ENCODE assay signal across 8 cellular contexts in genomic region chr18:9475643-9476580, GRCh38. TPM values are rescaled to one million over a fixed set of nuclear protein-coding genes. Genes with fewer than 3 reads are reported as not detected.
DNase-seq lines count a peak whose midpoint lies in the region; ATAC-seq and TF ChIP-seq lines count a peak whose summit lies in the region.

No MANE protein-coding gene starts in this region.

- peak overlapping the region; percentile 79 for H3K27ac ChIP-seq in CD4-positive, alpha-beta memory T cell (ENCODE audit: low read depth, low read length)
- H3K27ac ChIP-seq in HUES6 (ENCODE audit: low read depth, low read length) = peak overlapping the region; percentile 29; the same call in 1 of the 2 replicates
- H3K27ac ChIP-seq in stomach = peak overlapping the region; percentile 90 to 96 (median 93)

- CTCF ChIA-PET in CD4-positive, alpha-beta memory T cell (lab: Charles Lee; ENCODE audit: partially characterized antibody) = interaction anchor here (1.3 kb wide), 1 partner anchor 39 kb away, joined by 3 read pairs; no protein-coding TSS in a partner anchor

- ATAC-seq in GM21381 (IDR thresholded peaks at IDR 0.05; ENCODE audit: unreplicated experiment) = no peak

- H3K4me3 ChIP-seq in CD4-positive, alpha-beta memory T cell (ENCODE audit: low read length in 2 of 2) = peak overlapping the region; percentile 77 to 86
- H3K4me3 ChIP-seq in HUES6 (ENCODE audit: low read depth, low read length) (peak overlapping the region; percentile 92), WI38 (ENCODE audit: low read depth, low read length) (peak overlapping the region; percentile 95), mucosa of stomach (ENCODE audit: low read length) (peak overlapping the region; percentile 92), stomach (peak overlapping the region; percentile 84 to 94 (median 94))

- no peaks in the 10 kb centered on the region for H3K27me3 ChIP-seq in CD4-positive, alpha-beta memory T cell (ENCODE audit: insufficient read depth, low read length)
- H3K27me3 ChIP-seq in HUES6 (ENCODE audit: control insufficient read depth, insufficient read depth, low read length) (no peaks in the 10 kb centered on the region), mucosa of stomach (ENCODE audit: control insufficient read depth, insufficient read depth, low read length) (no peaks in the 10 kb centered on the region), stomach (no peaks in the 10 kb centered on the region)

- no peaks in the 10 kb centered on the region for H3K36me3 ChIP-seq in CD4-positive, alpha-beta memory T cell (ENCODE audit: insufficient read depth, low read length)
- H3K36me3 ChIP-seq in HUES6 (ENCODE audit: control insufficient read depth, insufficient read depth, low read length) (no peaks in the 10 kb centered on the region), mucosa of stomach (ENCODE audit: control insufficient read depth, insufficient read depth, low read length) (no peaks in the 10 kb centered on the region), stomach (peaks cover 0 to 23% (median 14%) of the 10 kb centered on the region in 4 donors)

- 0 to 2% (median 1%) methylated on average over 24 to 59 of the region's 59 CpGs for WGBS in stomach, 5 donors

- TF ChIP-seq CTCF in WI38 (IDR thresholded peaks at IDR 0.05; ENCODE audit: low read depth, low read length) = no peak
- TF ChIP-seq CTCF in stomach (IDR thresholded peaks at IDR 0.05) = no peak

- intact Hi-C loops in CD4-positive, alpha-beta memory T cell (cut with micrococcal nuclease) = loop anchor here (1.0 to 10.0 kb wide), 8 partner anchors 137 to 861 kb away; partner anchors contain the start of genes ANKRD12, MTCL1, NDUFV2 and TWSG1
- intact Hi-C loops in dendritic cell treated with granulocyte-macrophage colony-stimulating factor and Interleukin-4, amounts not matched to agents 40 ng/mL and 50 ng/mL, for 4 days (cut with micrococcal nuclease) = loop anchor here (1.0 kb wide), 1 partner anchor 142 kb away; the partner anchor contains the start of gene TWSG1
- intact Hi-C loops in stomach (cut with DNase I; ENCODE audit: low total_unique reads) = no loop called here

- H3K9ac ChIP-seq in HUES6 (ENCODE audit: low read length) = peak overlapping the region; percentile 87
- peak overlapping the region; percentile 96 for H3K9ac ChIP-seq in mucosa of stomach (ENCODE audit: low read length)

- H3K36me3 Mint-ChIP-seq in CD4-positive, alpha-beta memory T cell = peaks cover 19 to 26% of the 10 kb centered on the region in 2 donors
- peaks cover 44% of the 10 kb centered on the region for H3K36me3 Mint-ChIP-seq in dendritic cell treated with granulocyte-macrophage colony-stimulating factor and Interleukin-4, amounts not matched to agents 40 ng/mL and 50 ng/mL, for 4 days (ENCODE audit: low read depth)

- H3K4me3 Mint-ChIP-seq in CD4-positive, alpha-beta memory T cell = peak overlapping the region; percentile 83 to 99 (median 98)
- peak overlapping the region; percentile 85 for H3K4me3 Mint-ChIP-seq in dendritic cell treated with granulocyte-macrophage colony-stimulating factor and Interleukin-4, amounts not matched to agents 40 ng/mL and 50 ng/mL, for 4 days

- peak; percentile 69 for TF ChIP-seq POLR2A in GM19099 (IDR thresholded peaks at IDR 0.05; ENCODE audit: extremely low read depth, insufficient read length, low read depth)
- no peak for TF ChIP-seq POLR2A in stomach (IDR thresholded peaks at IDR 0.05)

- H3K27ac Mint-ChIP-seq in CD4-positive, alpha-beta memory T cell = peak overlapping the region; percentile 53 to 95 (median 80)
- peak overlapping the region; percentile 94 for H3K27ac Mint-ChIP-seq in dendritic cell treated with granulocyte-macrophage colony-stimulating factor and Interleukin-4, amounts not matched to agents 40 ng/mL and 50 ng/mL, for 4 days

- peaks cover 3 to 5% of the 10 kb centered on the region in 2 donors for H3K27me3 Mint-ChIP-seq in CD4-positive, alpha-beta memory T cell
- H3K27me3 Mint-ChIP-seq in dendritic cell treated with granulocyte-macrophage colony-stimulating factor and Interleukin-4, amounts not matched to agents 40 ng/mL and 50 ng/mL, for 4 days = no peaks in the 10 kb centered on the region

- H3K9me3 Mint-ChIP-seq in CD4-positive, alpha-beta memory T cell = peaks cover 0 to 2% (median 0%) of the 10 kb centered on the region in 8 donors
- H3K9me3 Mint-ChIP-seq in dendritic cell treated with granulocyte-macrophage colony-stimulating factor and Interleukin-4, amounts not matched to agents 40 ng/mL and 50 ng/mL, for 4 days = no peaks in the 10 kb centered on the region

- peaks cover 24% of the 10 kb centered on the region for H3K4me1 ChIP-seq in CD4-positive, alpha-beta memory T cell (ENCODE audit: insufficient read depth, low read length)
- H3K4me1 ChIP-seq in HUES6 (ENCODE audit: control insufficient read depth, insufficient read depth, low read length) (peaks cover 8% of the 10 kb centered on the region; the same call in 1 of the 2 replicates), mucosa of stomach (ENCODE audit: control insufficient read depth, insufficient read depth, low read length) (peaks cover 14% of the 10 kb centered on the region), stomach (peaks cover 0 to 34% (median 16%) of the 10 kb centered on the region in 4 donors)

- TF ChIP-seq EP300 in stomach (IDR thresholded peaks at IDR 0.05) = no peak

- POLR2A ChIA-PET in CD4-positive, alpha-beta memory T cell (lab: Charles Lee; ENCODE audit: partially characterized antibody) = interaction anchor here (1.0 to 1.4 kb wide), 4 partner anchors 26 to 357 kb away, joined by 3 to 4 read pairs (median 3); partner anchors contain the start of gene TWSG1

- H3K9me3 ChIP-seq in CD4-positive, alpha-beta memory T cell (ENCODE audit: control insufficient read depth in 1 of 2, low read length in 2 of 2) = no peaks in the 10 kb centered on the region
- H3K9me3 ChIP-seq in HUES6 (ENCODE audit: control insufficient read depth, insufficient read depth, low read depth, low read length) = no peaks in the 10 kb centered on the region
- no peaks in the 10 kb centered on the region for H3K9me3 ChIP-seq in mucosa of stomach (ENCODE audit: control insufficient read depth, low read length)
- H3K9me3 ChIP-seq in stomach = no peaks in the 10 kb centered on the region

- DNase-seq in CD4-positive, alpha-beta memory T cell = peak; percentile 5 to 66 (median 23)
- no peak for DNase-seq in stomach

- peaks cover 28 to 50% (median 34%) of the 10 kb centered on the region in 4 donors for H3K4me1 Mint-ChIP-seq in CD4-positive, alpha-beta memory T cell
- H3K4me1 Mint-ChIP-seq in dendritic cell treated with granulocyte-macrophage colony-stimulating factor and Interleukin-4, amounts not matched to agents 40 ng/mL and 50 ng/mL, for 4 days (ENCODE audit: low read depth) = peaks cover 39% of the 10 kb centered on the region

RNA-seq across cellular contexts. Expression of gene RALBP1, which starts 0.6 kb away (rescaled TPM):
- 10 to 100 TPM; 44.9 to 49.9 TPM for total RNA-seq in CD4-positive, alpha-beta memory T cell
- 10 to 100 TPM; 33.9 to 48.8 TPM for polyA plus RNA-seq in CD4-positive, alpha-beta memory T cell
- 100 to 1,000 TPM in 1 of 5 donors, 10 to 100 TPM in 4; 15.2 to 182 (median 48.8) TPM for total RNA-seq in stomach
- polyA plus RNA-seq in stomach = 10 to 100 TPM; 20.0 to 40.6 (median 28.3) TPM

Comparison
In these comparisons a context has a peak if more than half of its experiments do, and no peak if none do; other contexts are left out.
1. H3K27ac ChIP-seq: peak in every context shown above with its lines; median percentile 93 in stomach; 79 in CD4-positive, alpha-beta memory T cell; 29 in HUES6.